Comparison of ENCODE assay signal across 8 cellular contexts in genomic region chr9:93574900-93575705, GRCh38. TPM values are rescaled to one million over a fixed set of nuclear protein-coding genes. Genes with fewer than 3 reads are reported as not detected.
A peak's percentile ranks its signal among the peaks of the same experiment; 100 is the strongest.
DNase-seq lines count a peak whose midpoint lies in the region; ATAC-seq and TF ChIP-seq lines count a peak whose summit lies in the region.

No MANE protein-coding gene starts in this region.

- H3K4me3 Mint-ChIP-seq in endothelial cell (ENCODE audit: unreplicated experiment) (peak overlapping the region; percentile 94), nephron (peak overlapping the region; percentile 92 to 96 (median 94))

- ATAC-seq in GM18502 (IDR thresholded peaks at IDR 0.05; ENCODE audit: poor library complexity, unreplicated experiment) (no peak), GM18498 (IDR thresholded peaks at IDR 0.05; ENCODE audit: unreplicated experiment) (no peak)

- peak overlapping the region; percentile 86 for H3K4me2 ChIP-seq in OCI-LY1 (ENCODE audit: low read length)

- H3F3A ChIP-seq in OCI-LY1 (ENCODE audit: insufficient read depth, low read length), result no peaks in the 10 kb centered on the region

- H3K4me1 ChIP-seq in OCI-LY1 (ENCODE audit: insufficient read depth, low read length, severe bottlenecking), result peaks cover 21% of the 10 kb centered on the region

- no peaks in the 10 kb centered on the region for H3K9me2 ChIP-seq in OCI-LY1 (ENCODE audit: low read depth, low read length)

- no peaks in the 10 kb centered on the region for H4K20me1 ChIP-seq in OCI-LY1 (ENCODE audit: insufficient read depth, low read length)

- TF ChIP-seq CTCF in C4-2B (conservative IDR thresholded peaks at IDR 0.05) (no peak), OCI-LY1 (IDR thresholded peaks at IDR 0.05; ENCODE audit: low read length) (no peak), endothelial cell (IDR thresholded peaks at IDR 0.05; ENCODE audit: unreplicated experiment) (no peak), nephron (IDR thresholded peaks at IDR 0.05; ENCODE audit: unreplicated experiment in 3 of 3) (no peak)

- H3K27me3 ChIP-seq in OCI-LY1 (ENCODE audit: insufficient read depth, low read length), result peaks cover 4% of the 10 kb centered on the region; the same call in 1 of the 2 replicates

- no peaks in the 10 kb centered on the region for H3K9me3 Mint-ChIP-seq in endothelial cell (ENCODE audit: unreplicated experiment)
- H3K9me3 Mint-ChIP-seq in nephron, result peaks cover 18% of the 10 kb centered on the region

- POLR2A ChIA-PET in HEK293T (lab: Yijun Ruan, JAX), result interaction anchor here (2.1 kb wide), 1 partner anchor 8 kb away, joined by 16 read pairs; no protein-coding TSS in a partner anchor

- DNase-seq in endothelial cell (ENCODE audit: low spot score) (no peak), GOT3 (lab: John Stamatoyannopoulos, UW) (no peak), HEK293T (ENCODE audit: extremely low spot score) (no peak)

- peak overlapping the region; percentile 96 for H3K9ac ChIP-seq in OCI-LY1 (ENCODE audit: low read length)

- H3K36me3 Mint-ChIP-seq in endothelial cell (ENCODE audit: low read depth, unreplicated experiment) (peaks cover 18% of the 10 kb centered on the region), nephron (ENCODE audit: low read depth) (peaks cover 18% of the 10 kb centered on the region)

- H3K4me1 Mint-ChIP-seq in endothelial cell (ENCODE audit: unreplicated experiment) (peaks cover 16% of the 10 kb centered on the region), nephron (peaks cover 33% of the 10 kb centered on the region)

- H3K27ac ChIP-seq in C4-2B (peak overlapping the region; percentile 92), OCI-LY1 (ENCODE audit: low read depth, low read length, poor library complexity, severe bottlenecking) (no peak overlapping the region)

- CTCF ChIA-PET in HEK293T (lab: Yijun Ruan, JAX), result interaction anchor here (0.6 kb wide), 1 partner anchor 9 kb away, joined by 4 read pairs; no protein-coding TSS in a partner anchor

- H2AFZ ChIP-seq in OCI-LY1 (ENCODE audit: low read length), result no peak overlapping the region

- H3K79me2 ChIP-seq in OCI-LY1 (ENCODE audit: insufficient read depth, low read length), result no peaks in the 10 kb centered on the region

- H3K27ac Mint-ChIP-seq in endothelial cell (ENCODE audit: unreplicated experiment), result peak overlapping the region; percentile 70
- peak overlapping the region; percentile 90 to 93 (median 92) for H3K27ac Mint-ChIP-seq in nephron

- peak overlapping the region; percentile 91 for H3K4me3 ChIP-seq in OCI-LY1 (ENCODE audit: low read depth, low read length, poor library complexity, severe bottlenecking)

- H3K27me3 Mint-ChIP-seq in endothelial cell (ENCODE audit: unreplicated experiment) (peaks cover 15% of the 10 kb centered on the region), nephron (ENCODE audit: low read depth) (no peaks in the 10 kb centered on the region)

- 0 out of 2 replicates have a peak, but pooled peaks cover 4% of the 10 kb centered on the region for H3K9me3 ChIP-seq in OCI-LY1 (ENCODE audit: low read length)

- peaks cover 7% of the 10 kb centered on the region; the same call in 1 of the 2 replicates for H3K36me3 ChIP-seq in OCI-LY1 (ENCODE audit: insufficient read depth, low read length)

TF ChIP-seq in HEK293T, 16 proteins besides CTCF, POLR2A, EP300 and RAD21:
- TF ChIP-seq HDGF (IDR thresholded peaks at IDR 0.05; ENCODE audit: borderline replicate concordance) (no peak), FOXA1 (IDR thresholded peaks at IDR 0.05) (no peak), L3MBTL2 (conservative IDR thresholded peaks at IDR 0.05) (no peak), TARDBP (IDR thresholded peaks at IDR 0.05) (no peak), BHLHE40 (IDR thresholded peaks at IDR 0.05; ENCODE audit: borderline replicate concordance) (no peak), PKNOX1 (IDR thresholded peaks at IDR 0.05) (no peak), ELF4 (IDR thresholded peaks at IDR 0.05) (no peak), LEF1 (IDR thresholded peaks at IDR 0.05; ENCODE audit: borderline replicate concordance) (no peak), SP1 (IDR thresholded peaks at IDR 0.05) (no peak), NFRKB (IDR thresholded peaks at IDR 0.05) (no peak), CTBP1 (IDR thresholded peaks at IDR 0.05; ENCODE audit: borderline replicate concordance) (no peak), ARNT (IDR thresholded peaks at IDR 0.05) (no peak), FOXM1 (IDR thresholded peaks at IDR 0.05; ENCODE audit: borderline replicate concordance) (no peak), ZNF384 (IDR thresholded peaks at IDR 0.05) (no peak)

RNA-seq across cellular contexts. Expression of gene PHF2, which starts 1.3 kb away (rescaled TPM):
- 20.9 TPM for total RNA-seq in endothelial cell (ENCODE audit: unreplicated experiment)
